20 cellular contexts compared by ENCODE assay signal in genomic region chrX:153486163-153486562, GRCh38. TPM values are rescaled to one million over a fixed set of nuclear protein-coding genes. Genes with fewer than 3 reads are reported as not detected.
DNase-seq lines count a peak whose midpoint lies in the region; ATAC-seq and TF ChIP-seq lines count a peak whose summit lies in the region.
"Had no signal": no experiment of that assay in that cellular context is flagged by ENCODE, and none has a peak within 500 bp of the region (broad histone marks: within the 10 kb centered on the region; RNA-seq: fewer than 3 reads in every experiment).

No MANE protein-coding gene starts in this region.

- no peaks in the 10 kb centered on the region for H3K9me3 ChIP-seq in BLaER1 treated with 17β-estradiol and CSF1 and Interleukin-3, amounts not matched to agents 10 nM and 100 nM (replicated peaks in 1 of 11)
- H3K9me3 ChIP-seq in ascending aorta = no peaks in the 10 kb centered on the region
- no peaks in the 10 kb centered on the region for H3K9me3 ChIP-seq in thoracic aorta
- H3K9me3 ChIP-seq: A549 had no signal

- no peak overlapping the region for H3K4me3 Mint-ChIP-seq in stimulated activated naive CD8-positive, alpha-beta T cell treated with anti-CD3 and anti-CD28 coated beads, Interleukin-15, amount 100 ng/mL, for 72 hours
- H3K4me3 Mint-ChIP-seq: CD4-positive, CD25-positive, alpha-beta regulatory T cell; CD8-positive, alpha-beta memory T cell; H9 had no signal

- ATAC-seq in thoracic aorta (ENCODE audit: insufficient number of reproducible peaks, low FRiP score, low read depth) = no peak
- ATAC-seq in stimulated activated naive CD8-positive, alpha-beta T cell treated with anti-CD3 and anti-CD28 coated beads, Interleukin-15, amount 100 ng/mL, for 72 hours = no peak
- ATAC-seq: A549, GM12878 had no signal

- H3K27ac Mint-ChIP-seq in stimulated activated naive CD8-positive, alpha-beta T cell treated with anti-CD3 and anti-CD28 coated beads, Interleukin-15, amount 100 ng/mL, for 72 hours = no peak overlapping the region
- H3K27ac Mint-ChIP-seq: CD4-positive, CD25-positive, alpha-beta regulatory T cell; CD8-positive, alpha-beta memory T cell; H9 had no signal

- H3K4me2 ChIP-seq in BLaER1 treated with 17β-estradiol and CSF1 and Interleukin-3, amounts not matched to agents 10 nM and 100 nM = peak overlapping the region in 9 of 11 experiments; percentile 28 to 83 (median 76); a peak in 16 of 22 replicates
- H3K4me2 ChIP-seq: A549 had no signal

- peak; percentile 20 for DNase-seq in NCI-H1092 treated with DMSO at 0.1 percent for 48 hours (lab: John Stamatoyannopoulos, UW)
- no peak for DNase-seq in NCI-H1092 (lab: John Stamatoyannopoulos, UW)
- no peak for DNase-seq in ascending aorta (ENCODE audit: low spot score in 2 of 2)
- no peak for DNase-seq in thoracic aorta (ENCODE audit: low spot score)
- DNase-seq in stimulated activated naive CD8-positive, alpha-beta T cell treated with anti-CD3 and anti-CD28 coated beads, Interleukin-15, amount 100 ng/mL, for 72 hours = no peak
- DNase-seq in stimulated activated CD4-positive, alpha-beta T cell treated with anti-CD3 and anti-CD28 coated beads, Interleukin-4, amount 100 ng/mL, for 1 hour = no peak
- DNase-seq in NCI-H1694 (lab: John Stamatoyannopoulos, UW) = no peak
- DNase-seq: AML-193; C1 segment of cervical spinal cord; CD4-positive, CD25-positive, alpha-beta regulatory T cell; CD8-positive, alpha-beta memory T cell; COR-L47; DMS 273 treated with DMSO at 0.1 percent for 48 hours; EL; H9 had no signal

- no peaks in the 10 kb centered on the region for H3K27me3 Mint-ChIP-seq in stimulated activated naive CD8-positive, alpha-beta T cell treated with anti-CD3 and anti-CD28 coated beads, Interleukin-15, amount 100 ng/mL, for 72 hours
- H3K27me3 Mint-ChIP-seq: CD4-positive, CD25-positive, alpha-beta regulatory T cell; CD8-positive, alpha-beta memory T cell had no signal

- no peak overlapping the region for H3K27ac ChIP-seq in BLaER1 treated with 17β-estradiol and CSF1 and Interleukin-3, amounts not matched to agents 10 nM and 100 nM
- peak overlapping the region; percentile 87 to 94 for H3K27ac ChIP-seq in ascending aorta
- H3K27ac ChIP-seq in thoracic aorta = peak overlapping the region; percentile 89 to 95
- H3K27ac ChIP-seq: 22Rv1, A549 had no signal

- H3K4me1 Mint-ChIP-seq in stimulated activated naive CD8-positive, alpha-beta T cell treated with anti-CD3 and anti-CD28 coated beads, Interleukin-15, amount 100 ng/mL, for 72 hours = no peaks in the 10 kb centered on the region
- H3K4me1 Mint-ChIP-seq: CD4-positive, CD25-positive, alpha-beta regulatory T cell; CD8-positive, alpha-beta memory T cell had no signal

- intact Hi-C loops in ascending aorta (cut with DNase I) = no loop called here

- no peak overlapping the region for H3K4me3 ChIP-seq in BLaER1 treated with 17β-estradiol and CSF1 and Interleukin-3, amounts not matched to agents 10 nM and 100 nM
- H3K4me3 ChIP-seq in ascending aorta (peak overlapping the region in 1 of 2 donors; percentile 36), thoracic aorta (peak overlapping the region; percentile 48)
- H3K4me3 ChIP-seq: A549, GM12878 had no signal

- peaks cover 22 to 94% (median 66%) of the 10 kb centered on the region in 11 experiments for H3K27me3 ChIP-seq in BLaER1 treated with 17β-estradiol and CSF1 and Interleukin-3, amounts not matched to agents 10 nM and 100 nM
- H3K27me3 ChIP-seq in ascending aorta (no peaks in the 10 kb centered on the region), thoracic aorta (replicated peaks; ENCODE audit: insufficient read depth) (no peaks in the 10 kb centered on the region)

- peaks cover 0 to 71% (median 0%) of the 10 kb centered on the region in 11 experiments; a peak in 10 of 22 replicates for H4K20me1 ChIP-seq in BLaER1 treated with 17β-estradiol and CSF1 and Interleukin-3, amounts not matched to agents 10 nM and 100 nM

- H3K9ac ChIP-seq in BLaER1 treated with 17β-estradiol and CSF1 and Interleukin-3, amounts not matched to agents 10 nM and 100 nM = no peak overlapping the region

- H3K36me3 ChIP-seq in BLaER1 treated with 17β-estradiol and CSF1 and Interleukin-3, amounts not matched to agents 10 nM and 100 nM = no peaks in the 10 kb centered on the region
- H3K36me3 ChIP-seq in ascending aorta = no peaks in the 10 kb centered on the region
- H3K36me3 ChIP-seq in thoracic aorta = no peaks in the 10 kb centered on the region

- TF ChIP-seq CTCF in ascending aorta (IDR thresholded peaks at IDR 0.05) (no peak), thoracic aorta (IDR thresholded peaks at IDR 0.05) (no peak)

- peaks cover 13 to 100% (median 96%) of the 10 kb centered on the region in 10 experiments; a peak in 19 of 20 replicates for H3K4me1 ChIP-seq in BLaER1 treated with 17β-estradiol and CSF1 and Interleukin-3, amounts not matched to agents 10 nM and 100 nM
- H3K4me1 ChIP-seq in ascending aorta (peaks cover 3 to 49% of the 10 kb centered on the region in 2 donors), thoracic aorta (ENCODE audit: control insufficient read depth in 1 of 2, low read depth in 2 of 2) (peaks cover 12 to 86% of the 10 kb centered on the region in 2 donors)

- no peaks in the 10 kb centered on the region for H3K9me3 Mint-ChIP-seq in stimulated activated naive CD8-positive, alpha-beta T cell treated with anti-CD3 and anti-CD28 coated beads, Interleukin-15, amount 100 ng/mL, for 72 hours
- H3K9me3 Mint-ChIP-seq: CD4-positive, CD25-positive, alpha-beta regulatory T cell; CD8-positive, alpha-beta memory T cell had no signal

RNA-seq across cellular contexts. Expression of gene BGN, which starts 8.6 kb away (rescaled TPM):
- total RNA-seq in ascending aorta = 1,387 TPM
- 1,000 to 10,000 TPM; 1,777 to 1,907 TPM for total RNA-seq in thoracic aorta
- total RNA-seq: CD4-positive, CD25-positive, alpha-beta regulatory T cell; CD8-positive, alpha-beta memory T cell; G401 had no signal

RNA-seq across cellular contexts. Expression of gene HAUS7, which starts 15.8 kb away (rescaled TPM):
- 22.5 TPM for total RNA-seq in ascending aorta
- total RNA-seq in thoracic aorta = 100 to 1,000 TPM; 111 TPM

RNA-seq across cellular contexts. Expression of gene ATP2B3, which starts 31.3 kb away (rescaled TPM):
- total RNA-seq in ascending aorta (0.32 TPM), thoracic aorta (under 1 TPM; 0.68 to 0.85 TPM)
- total RNA-seq: CD4-positive, CD25-positive, alpha-beta regulatory T cell; CD8-positive, alpha-beta memory T cell; G401; GM12878 had no signal

RNA-seq across cellular contexts. Expression of gene TREX2, which starts 40.3 kb away (rescaled TPM):
- 0.21 TPM for total RNA-seq in ascending aorta
- 10 to 100 TPM; 22.1 to 24.8 TPM for total RNA-seq in thoracic aorta
- total RNA-seq: G401 had no signal

Comparison
In these comparisons a context has a peak if more than half of its experiments do, and no peak if none do; other contexts are left out.
1. H3K27ac ChIP-seq: peak in ascending aorta (2 of 2) and thoracic aorta (2 of 2); none in BLaER1 treated with 17β-estradiol and CSF1 and Interleukin-3, amounts not matched to agents 10 nM and 100 nM (0 of 11).